In genomic region chr2:23637011-23637778, GRCh38 we compare ENCODE assay signal across 12 cellular contexts.
DNase-seq lines count a peak whose midpoint lies in the region; ATAC-seq and TF ChIP-seq lines count a peak whose summit lies in the region.
"Had no signal": no experiment of that assay in that cellular context is flagged by ENCODE, and none has a peak within 500 bp of the region (broad histone marks: within the 10 kb centered on the region; RNA-seq: fewer than 3 reads in every experiment).

No MANE protein-coding gene starts in this region.

- POLR2A ChIA-PET in activated CD4-positive, alpha-beta memory T cell treated with anti-CD3 and anti-CD28 coated beads for 36 hours (lab: Charles Lee): no interaction called here

- CTCF ChIA-PET in activated CD4-positive, alpha-beta memory T cell treated with anti-CD3 and anti-CD28 coated beads for 36 hours (lab: Charles Lee): no interaction called here

- peaks cover 4% of the 10 kb centered on the region for H3K4me1 Mint-ChIP-seq in activated CD4-positive, alpha-beta memory T cell treated with anti-CD3 and anti-CD28 coated beads for 36 hours (ENCODE audit: low read depth)
- no peaks in the 10 kb centered on the region for H3K4me1 Mint-ChIP-seq in activated T-helper 17 cell treated with anti-CD3 and anti-CD28 coated beads, Interleukin-2, amount 50 U/mL, for 72 hours

- peak; percentile 71 for DNase-seq in EL
- peak; percentile 63 for DNase-seq in adipocyte (ENCODE audit: low read depth)
- no peak for DNase-seq in Right ventricle myocardium superior
- no peak for DNase-seq in activated CD4-positive, alpha-beta memory T cell treated with anti-CD3 and anti-CD28 coated beads for 36 hours
- no peak for DNase-seq in erythroblast (lab: John Stamatoyannopoulos, UW)
- DNase-seq: activated T-cell treated with anti-CD3 and anti-CD28 coated beads, Interleukin-2, amount 50 U/mL, for 24 hours; Calu3; NCI-H2171; stimulated activated CD4-positive, alpha-beta T cell treated with anti-CD3 and anti-CD28 coated beads, Interleukin-15, amount 100 ng/mL, for 24 hours had no signal

- peaks cover 4% of the 10 kb centered on the region for H3K36me3 ChIP-seq in adipocyte (ENCODE audit: control insufficient read depth, insufficient read depth, low read length, severe bottlenecking)
- H3K36me3 ChIP-seq in rectal smooth muscle tissue (ENCODE audit: control insufficient read depth, insufficient read depth, low read length): no peaks in the 10 kb centered on the region

- H3K9me3 Mint-ChIP-seq in activated CD4-positive, alpha-beta memory T cell treated with anti-CD3 and anti-CD28 coated beads for 36 hours: no peaks in the 10 kb centered on the region
- H3K9me3 Mint-ChIP-seq in activated T-helper 17 cell treated with anti-CD3 and anti-CD28 coated beads, Interleukin-2, amount 50 U/mL, for 72 hours: no peaks in the 10 kb centered on the region
- H3K9me3 Mint-ChIP-seq: activated T-cell treated with anti-CD3 and anti-CD28 coated beads, Interleukin-2, amount 50 U/mL, for 24 hours had no signal

- H3K27me3 ChIP-seq in adipocyte (replicated peaks; ENCODE audit: control insufficient read depth, insufficient read depth, low read length): no peaks in the 10 kb centered on the region
- H3K27me3 ChIP-seq in rectal smooth muscle tissue (ENCODE audit: control insufficient read depth, insufficient read depth, low read length): no peaks in the 10 kb centered on the region

- intact Hi-C loops in Right ventricle myocardium superior (cut with DNase I): no loop called here
- intact Hi-C loops in activated CD4-positive, alpha-beta memory T cell treated with anti-CD3 and anti-CD28 coated beads for 36 hours (cut with micrococcal nuclease): no loop called here

- peak overlapping the region; percentile 57 for H3K9ac ChIP-seq in adipocyte (ENCODE audit: low read length)
- no peak overlapping the region for H3K9ac ChIP-seq in rectal smooth muscle tissue (ENCODE audit: low read length)

- H3K27ac Mint-ChIP-seq in activated CD4-positive, alpha-beta memory T cell treated with anti-CD3 and anti-CD28 coated beads for 36 hours: no peak overlapping the region
- H3K27ac Mint-ChIP-seq in activated T-helper 17 cell treated with anti-CD3 and anti-CD28 coated beads, Interleukin-2, amount 50 U/mL, for 72 hours: no peak overlapping the region
- H3K27ac Mint-ChIP-seq: activated T-cell treated with anti-CD3 and anti-CD28 coated beads, Interleukin-2, amount 50 U/mL, for 24 hours had no signal

- peak overlapping the region; percentile 20 for H3K4me3 ChIP-seq in adipocyte (ENCODE audit: low read length)
- no peak overlapping the region for H3K4me3 ChIP-seq in rectal smooth muscle tissue (ENCODE audit: low read length)

- H3K4me1 ChIP-seq in adipocyte (ENCODE audit: control insufficient read depth, insufficient read depth, low read length) (peaks cover 19% of the 10 kb centered on the region), rectal smooth muscle tissue (ENCODE audit: control insufficient read depth, insufficient read depth, low read length) (peaks cover 11% of the 10 kb centered on the region)

- TF ChIP-seq POLR2A in erythroblast (IDR thresholded peaks at IDR 0.05; ENCODE audit: low read length): no peak

- H3K27ac ChIP-seq in rectal smooth muscle tissue (ENCODE audit: low read depth, low read length): peak overlapping the region; percentile 53

- peak; percentile 77 for ATAC-seq in Right ventricle myocardium superior (ENCODE audit: poor library complexity)
- ATAC-seq in HG03196 (IDR thresholded peaks at IDR 0.05; ENCODE audit: unreplicated experiment): no peak
- no peak for ATAC-seq in activated T-helper 17 cell treated with anti-CD3 and anti-CD28 coated beads, Interleukin-2, amount 50 U/mL, for 72 hours (replicated peaks)

- no peaks in the 10 kb centered on the region for H3K36me3 Mint-ChIP-seq in activated CD4-positive, alpha-beta memory T cell treated with anti-CD3 and anti-CD28 coated beads for 36 hours
- no peaks in the 10 kb centered on the region for H3K36me3 Mint-ChIP-seq in activated T-helper 17 cell treated with anti-CD3 and anti-CD28 coated beads, Interleukin-2, amount 50 U/mL, for 72 hours (ENCODE audit: low read depth)

- no peaks in the 10 kb centered on the region for H3K27me3 Mint-ChIP-seq in activated CD4-positive, alpha-beta memory T cell treated with anti-CD3 and anti-CD28 coated beads for 36 hours
- H3K27me3 Mint-ChIP-seq in activated T-helper 17 cell treated with anti-CD3 and anti-CD28 coated beads, Interleukin-2, amount 50 U/mL, for 72 hours: no peaks in the 10 kb centered on the region
- H3K27me3 Mint-ChIP-seq: activated T-cell treated with anti-CD3 and anti-CD28 coated beads, Interleukin-2, amount 50 U/mL, for 24 hours had no signal

- no peaks in the 10 kb centered on the region for H3K9me3 ChIP-seq in adipocyte (ENCODE audit: control insufficient read depth, low read length)

- H3K4me3 Mint-ChIP-seq in activated CD4-positive, alpha-beta memory T cell treated with anti-CD3 and anti-CD28 coated beads for 36 hours: no peak overlapping the region
- no peak overlapping the region for H3K4me3 Mint-ChIP-seq in activated T-helper 17 cell treated with anti-CD3 and anti-CD28 coated beads, Interleukin-2, amount 50 U/mL, for 72 hours
- H3K4me3 Mint-ChIP-seq: activated T-cell treated with anti-CD3 and anti-CD28 coated beads, Interleukin-2, amount 50 U/mL, for 24 hours had no signal

Comparison
In these comparisons a context has a peak if more than half of its experiments do, and no peak if none do; other contexts are left out.
1. DNase-seq: peak in EL (single experiment) and adipocyte (single experiment); none in Right ventricle myocardium superior (single experiment), activated CD4-positive, alpha-beta memory T cell treated with anti-CD3 and anti-CD28 coated beads for 36 hours (single experiment) and erythroblast (0 of 2).